Comparison of ENCODE assay signal across 1 cellular context in genomic region chr9:123302348-123303214, GRCh38.
TF ChIP-seq lines count a peak whose summit lies in the region.

No MANE protein-coding gene starts in this region.

TF ChIP-seq in SK-N-SH treated with all-trans-retinoic acid at 6 μM for 48 hours, 23 proteins besides CTCF, POLR2A, EP300 and RAD21:
- no peak for TF ChIP-seq CSDC2 (CRISPR knock-in tag; IDR thresholded peaks at IDR 0.05)
- TF ChIP-seq TOX (CRISPR knock-in tag; IDR thresholded peaks at IDR 0.05; ENCODE audit: borderline replicate concordance): no peak
- TF ChIP-seq SNAI2 (CRISPR knock-in tag; IDR thresholded peaks at IDR 0.05): no peak
- TF ChIP-seq OSR1 (CRISPR knock-in tag; IDR thresholded peaks at IDR 0.05): no peak
